8 cellular contexts compared by ENCODE assay signal in genomic region chr5:80346055-80346454, GRCh38. TPM values are rescaled to one million over a fixed set of nuclear protein-coding genes. Genes with fewer than 3 reads are reported as not detected.
DNase-seq lines count a peak whose midpoint lies in the region; ATAC-seq and TF ChIP-seq lines count a peak whose summit lies in the region.

No MANE protein-coding gene starts in this region.

- no peak overlapping the region for H3K18ac ChIP-seq in neuronal stem cell (ENCODE audit: low read length)

- H3K14ac ChIP-seq in neuronal stem cell (ENCODE audit: low read length) = no peak overlapping the region

- H3K4me1 ChIP-seq in neuronal stem cell (ENCODE audit: control insufficient read depth in 2 of 2, insufficient read depth in 1 of 2, low read depth in 1 of 2, low read length in 2 of 2) (no peaks in the 10 kb centered on the region), heart left ventricle (no peaks in the 10 kb centered on the region), ascending aorta (no peaks in the 10 kb centered on the region)

- no peak overlapping the region for H2BK12ac ChIP-seq in neuronal stem cell (ENCODE audit: low read length)

- no peak overlapping the region for H2BK120ac ChIP-seq in neuronal stem cell (ENCODE audit: low read depth, low read length)

- DNase-seq in DMS114 treated with DMSO at 0.1 percent for 48 hours (lab: John Stamatoyannopoulos, UW; ENCODE audit: unreplicated experiment) = peak; percentile 51
- DNase-seq in SK-N-DZ (ENCODE audit: low spot score) = peak; percentile 44
- peak; percentile 47 for DNase-seq in choroid plexus epithelial cell (ENCODE audit: low read depth)
- no peak for DNase-seq in neuronal stem cell (ENCODE audit: low spot score)
- DNase-seq in C1 segment of cervical spinal cord (lab: John Stamatoyannopoulos, UW) = no peak
- no peak for DNase-seq in heart left ventricle
- no peak for DNase-seq in ascending aorta (ENCODE audit: low spot score in 2 of 2)

- no peak overlapping the region for H2BK5ac ChIP-seq in neuronal stem cell (ENCODE audit: low read length)

- no peak overlapping the region for H3K27ac ChIP-seq in neuronal stem cell (replicated peaks; ENCODE audit: low read length)
- H3K27ac ChIP-seq in heart left ventricle = no peak overlapping the region
- H3K27ac ChIP-seq in ascending aorta = no peak overlapping the region

- H3K36me3 ChIP-seq in neuronal stem cell (replicated peaks in 1 of 2; ENCODE audit: control insufficient read depth in 2 of 2, insufficient read depth in 2 of 2, low read length in 2 of 2) (no peaks in the 10 kb centered on the region), heart left ventricle (no peaks in the 10 kb centered on the region), ascending aorta (no peaks in the 10 kb centered on the region)

- H2AK5ac ChIP-seq in neuronal stem cell (ENCODE audit: low read depth, low read length) = no peak overlapping the region

- ATAC-seq in HG03354 (IDR thresholded peaks at IDR 0.05; ENCODE audit: poor library complexity, severe bottlenecking, unreplicated experiment) (peak; percentile 52), heart left ventricle (no peak)

- no peak overlapping the region for H3K9ac ChIP-seq in neuronal stem cell (ENCODE audit: low read depth, low read length, poor library complexity)

- no peak overlapping the region for H3K4ac ChIP-seq in neuronal stem cell (ENCODE audit: low read length)

- no peaks in the 10 kb centered on the region for H3K79me1 ChIP-seq in neuronal stem cell (ENCODE audit: low read depth, low read length)

- no peak overlapping the region for H4K8ac ChIP-seq in neuronal stem cell (ENCODE audit: low read depth, low read length)

- H3K23ac ChIP-seq in neuronal stem cell (ENCODE audit: low read depth, low read length, poor library complexity) = no peak overlapping the region

- H3K27me3 ChIP-seq in neuronal stem cell (ENCODE audit: control insufficient read depth in 3 of 3, insufficient read depth in 3 of 3, low read depth in 1 of 3, low read length in 3 of 3) (no peaks in the 10 kb centered on the region), heart left ventricle (peaks cover 0 to 8% (median 0%) of the 10 kb centered on the region in 9 donors), ascending aorta (no peaks in the 10 kb centered on the region)

- peak; percentile 63 for TF ChIP-seq CTCF in choroid plexus epithelial cell (conservative IDR thresholded peaks at IDR 0.05; ENCODE audit: low read depth, low read length)
- TF ChIP-seq CTCF in heart left ventricle (IDR thresholded peaks at IDR 0.05) = peak in 3 of 12 donors; percentile 7 to 21 (median 12)
- peak in 1 of 3 experiments; percentile 6 for TF ChIP-seq CTCF in ascending aorta (IDR thresholded peaks at IDR 0.05)

- H3K9me3 ChIP-seq in neuronal stem cell (replicated peaks in 1 of 2; ENCODE audit: control insufficient read depth in 2 of 2, insufficient read depth in 1 of 2, low read depth in 1 of 2, low read length in 2 of 2) (no peaks in the 10 kb centered on the region), heart left ventricle (no peaks in the 10 kb centered on the region), ascending aorta (no peaks in the 10 kb centered on the region)

- H3K4me2 ChIP-seq in neuronal stem cell (ENCODE audit: insufficient read depth, low read length, poor library complexity, severe bottlenecking) = no peak overlapping the region

- no peak overlapping the region for H4K91ac ChIP-seq in neuronal stem cell (ENCODE audit: low read depth, low read length, poor library complexity)

- no CpG with 5 or more reads among the region's 2 CpGs for WGBS in neuronal stem cell (ENCODE audit: extremely low coverage in 2 of 2, insufficient read length in 2 of 2, insufficient replicate concordance in 1 of 2), 2 donors
- WGBS in heart left ventricle, 4 donors = 50 to 73% (median 57%) methylated on average over 2 of the region's 2 CpGs

- no peak overlapping the region for H3K4me3 ChIP-seq in choroid plexus epithelial cell (ENCODE audit: low read depth, low read length)
- H3K4me3 ChIP-seq in neuronal stem cell (ENCODE audit: low read length in 2 of 2) = no peak overlapping the region
- H3K4me3 ChIP-seq in heart left ventricle = no peak overlapping the region
- no peak overlapping the region for H3K4me3 ChIP-seq in ascending aorta

- peak overlapping the region; percentile 7 for H2AFZ ChIP-seq in neuronal stem cell (ENCODE audit: low read length)

- intact Hi-C loops in heart left ventricle (cut with DNase I) (no loop called here), ascending aorta (cut with DNase I) (no loop called here)

- H2BK15ac ChIP-seq in neuronal stem cell (ENCODE audit: low read length) = no peak overlapping the region

- TF ChIP-seq POLR2A in heart left ventricle (IDR thresholded peaks at IDR 0.05) = no peak

RNA-seq across cellular contexts. Expression of gene SPZ1, which starts 26.3 kb away (rescaled TPM):
- not detected in 2 replicates for polyA plus RNA-seq in SK-N-DZ (2014; cell fraction: cytosol; rRNA removed)
- 0.28 TPM in 1 of 2 replicates, not detected in the other for polyA plus RNA-seq in SK-N-DZ (2014; cell fraction: nucleus; rRNA removed)
- polyA plus RNA-seq in neuronal stem cell (2013, experiment 1 of 2) = not detected
- polyA plus RNA-seq in neuronal stem cell (2013, experiment 2 of 2) = not detected
- not detected for total RNA-seq in heart left ventricle
- polyA plus RNA-seq in heart left ventricle = not detected
- not detected for total RNA-seq in ascending aorta

Comparison
In these comparisons a context has a peak if more than half of its experiments do, and no peak if none do; other contexts are left out.
1. DNase-seq: peak in DMS114 treated with DMSO at 0.1 percent for 48 hours (single experiment), SK-N-DZ (single experiment) and choroid plexus epithelial cell (single experiment); none in neuronal stem cell (single experiment), C1 segment of cervical spinal cord (0 of 14), heart left ventricle (0 of 5) and ascending aorta (0 of 2).